15 cellular contexts compared by ENCODE assay signal in the genomic region with DNA sequence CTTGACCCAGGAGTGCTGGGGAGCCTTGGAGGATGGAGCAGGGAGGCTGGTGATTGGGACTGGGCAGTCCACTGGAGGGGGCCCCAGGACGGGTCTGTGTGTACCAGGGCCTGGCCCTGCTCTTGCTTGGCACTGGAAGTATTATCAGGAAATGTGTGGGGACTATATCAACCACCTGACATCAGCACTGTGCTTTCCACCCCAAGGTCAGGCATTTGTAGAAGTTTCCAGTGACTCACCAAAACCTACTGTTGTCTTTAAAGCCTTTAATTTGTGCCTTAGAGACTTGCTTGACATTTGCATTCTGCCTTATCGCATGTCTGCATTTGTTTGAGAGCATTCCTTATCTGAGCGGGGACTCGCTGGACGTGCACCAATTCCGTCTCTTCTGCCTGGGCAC.
DNase-seq lines count a peak whose midpoint lies in the region; ATAC-seq and TF ChIP-seq lines count a peak whose summit lies in the region.
"Had no signal": no experiment of that assay in that cellular context is flagged by ENCODE, and none has a peak within 500 bp of the region (broad histone marks: within the 10 kb centered on the region; RNA-seq: fewer than 3 reads in every experiment).

No MANE protein-coding gene starts in this region.

- H3K27me3 ChIP-seq in ACC112 (ENCODE audit: insufficient read depth, low read length), result no peaks in the 10 kb centered on the region
- H3K27me3 ChIP-seq in brain microvascular endothelial cell (replicated peaks), result no peaks in the 10 kb centered on the region

- H3K36me3 Mint-ChIP-seq in activated T-helper 1 cell treated with anti-CD3 and anti-CD28 coated beads, Interleukin-12 subunit alpha, Interleukin-12 subunit beta, Interleukin-2, Interleukin-4 antibody, amounts not matched to agents 30 ng/mL and 10 ng/mL and 1 ng/mL, durations not matched to agents 14 hours and 24 hours and 36 hours (ENCODE audit: low read depth), result no peaks in the 10 kb centered on the region
- H3K36me3 Mint-ChIP-seq in activated CD8-positive, alpha-beta T cell treated with anti-CD3 and anti-CD28 coated beads for 36 hours (ENCODE audit: low read depth), result no peaks in the 10 kb centered on the region
- H3K36me3 Mint-ChIP-seq: activated naive CD8-positive, alpha-beta T cell treated with anti-CD3 and anti-CD28 coated beads, Interleukin-2, amount 10 ng/mL, durations not matched to agents 7 days and 5 days had no signal

- no peaks in the 10 kb centered on the region for H3K9me3 Mint-ChIP-seq in activated T-helper 1 cell treated with anti-CD3 and anti-CD28 coated beads, Interleukin-12 subunit alpha, Interleukin-12 subunit beta, Interleukin-2, Interleukin-4 antibody, amounts not matched to agents 30 ng/mL and 10 ng/mL and 1 ng/mL, durations not matched to agents 14 hours and 24 hours and 36 hours
- H3K9me3 Mint-ChIP-seq in activated CD8-positive, alpha-beta T cell treated with anti-CD3 and anti-CD28 coated beads for 36 hours, result no peaks in the 10 kb centered on the region
- H3K9me3 Mint-ChIP-seq: activated B cell treated with CpG ODN at 0.5 μM for 24 hours; activated naive CD8-positive, alpha-beta T cell treated with anti-CD3 and anti-CD28 coated beads, Interleukin-2, amount 10 ng/mL, durations not matched to agents 7 days and 5 days had no signal

- no peaks in the 10 kb centered on the region for H3K4me1 Mint-ChIP-seq in activated T-helper 1 cell treated with anti-CD3 and anti-CD28 coated beads, Interleukin-12 subunit alpha, Interleukin-12 subunit beta, Interleukin-2, Interleukin-4 antibody, amounts not matched to agents 30 ng/mL and 10 ng/mL and 1 ng/mL, durations not matched to agents 14 hours and 24 hours and 36 hours (ENCODE audit: low read depth)
- H3K4me1 Mint-ChIP-seq in activated CD8-positive, alpha-beta T cell treated with anti-CD3 and anti-CD28 coated beads for 36 hours (ENCODE audit: low read depth), result peaks cover 2% of the 10 kb centered on the region
- H3K4me1 Mint-ChIP-seq: activated B cell treated with CpG ODN at 0.5 μM for 24 hours; activated naive CD8-positive, alpha-beta T cell treated with anti-CD3 and anti-CD28 coated beads, Interleukin-2, amount 10 ng/mL, durations not matched to agents 7 days and 5 days had no signal

- POLR2A ChIA-PET in activated CD8-positive, alpha-beta T cell treated with anti-CD3 and anti-CD28 coated beads for 36 hours (lab: Charles Lee), result no interaction called here

- TF ChIP-seq CTCF in brain microvascular endothelial cell (IDR thresholded peaks at IDR 0.05; ENCODE audit: low read depth, low read length, missing control alignments), result peak; percentile 42
- no peak for TF ChIP-seq CTCF in activated CD8-positive, alpha-beta T cell treated with anti-CD3 and anti-CD28 coated beads for 36 hours (IDR thresholded peaks at IDR 0.05)

- no peak overlapping the region for H2AFZ ChIP-seq in ACC112 (ENCODE audit: low read length, unreplicated experiment)

- ATAC-seq in activated CD8-positive, alpha-beta T cell treated with anti-CD3 and anti-CD28 coated beads for 36 hours, result no peak
- ATAC-seq: SK-N-SH treated with all-trans-retinoic acid at 6 μM for 48 hours had no signal

- CTCF ChIA-PET in activated CD8-positive, alpha-beta T cell treated with anti-CD3 and anti-CD28 coated beads for 36 hours (lab: Charles Lee), result no interaction called here

- H3K27ac ChIP-seq in ACC112 (ENCODE audit: low read depth, low read length), result peak overlapping the region; percentile 46; the same call in 1 of the 2 replicates
- no peak overlapping the region for H3K27ac ChIP-seq in brain microvascular endothelial cell
- H3K27ac ChIP-seq: transverse colon had no signal

- no peaks in the 10 kb centered on the region for H3K27me3 Mint-ChIP-seq in activated T-helper 1 cell treated with anti-CD3 and anti-CD28 coated beads, Interleukin-12 subunit alpha, Interleukin-12 subunit beta, Interleukin-2, Interleukin-4 antibody, amounts not matched to agents 30 ng/mL and 10 ng/mL and 1 ng/mL, durations not matched to agents 14 hours and 24 hours and 36 hours (ENCODE audit: insufficient read depth)
- peaks cover 3% of the 10 kb centered on the region for H3K27me3 Mint-ChIP-seq in activated CD8-positive, alpha-beta T cell treated with anti-CD3 and anti-CD28 coated beads for 36 hours
- H3K27me3 Mint-ChIP-seq: activated naive CD8-positive, alpha-beta T cell treated with anti-CD3 and anti-CD28 coated beads, Interleukin-2, amount 10 ng/mL, durations not matched to agents 7 days and 5 days had no signal

- no peaks in the 10 kb centered on the region for H3K79me2 ChIP-seq in ACC112 (ENCODE audit: control insufficient read depth, insufficient read depth, low read length, unreplicated experiment)

- H3K4me3 Mint-ChIP-seq in activated T-helper 1 cell treated with anti-CD3 and anti-CD28 coated beads, Interleukin-12 subunit alpha, Interleukin-12 subunit beta, Interleukin-2, Interleukin-4 antibody, amounts not matched to agents 30 ng/mL and 10 ng/mL and 1 ng/mL, durations not matched to agents 14 hours and 24 hours and 36 hours, result no peak overlapping the region
- no peak overlapping the region for H3K4me3 Mint-ChIP-seq in activated CD8-positive, alpha-beta T cell treated with anti-CD3 and anti-CD28 coated beads for 36 hours
- H3K4me3 Mint-ChIP-seq: activated B cell treated with CpG ODN at 0.5 μM for 24 hours; activated naive CD8-positive, alpha-beta T cell treated with anti-CD3 and anti-CD28 coated beads, Interleukin-2, amount 10 ng/mL, durations not matched to agents 7 days and 5 days had no signal

- in situ Hi-C loops in brain microvascular endothelial cell (cut with HindIII; ENCODE audit: low pct_ligation_motif_present, low sequenced_read_pairs), result no loop called here

- DNase-seq in M059J (ENCODE audit: low read depth), result peak; percentile 92
- peak; percentile 69 for DNase-seq in brain microvascular endothelial cell
- DNase-seq in hepatic stellate cell (ENCODE audit: low spot score), result peak; percentile 68
- no peak for DNase-seq in Ammon's horn (ENCODE audit: low spot score)
- DNase-seq in activated T-helper 1 cell treated with anti-CD3 and anti-CD28 coated beads, Interleukin-12 subunit alpha, Interleukin-12 subunit beta, Interleukin-2, Interleukin-4 antibody, amounts not matched to agents 30 ng/mL and 10 ng/mL and 1 ng/mL, durations not matched to agents 14 hours and 24 hours and 36 hours (ENCODE audit: low spot score), result no peak
- no peak for DNase-seq in cerebellar cortex (ENCODE audit: low spot score)
- DNase-seq in activated CD8-positive, alpha-beta T cell treated with anti-CD3 and anti-CD28 coated beads for 36 hours, result no peak
- DNase-seq: activated B cell treated with CpG ODN at 0.5 μM for 24 hours; activated naive CD8-positive, alpha-beta T cell treated with anti-CD3 and anti-CD28 coated beads, Interleukin-2, amount 10 ng/mL, durations not matched to agents 7 days and 5 days; NCI-H2029; NCI-H774; stimulated activated CD4-positive, alpha-beta T cell treated with anti-CD3 and anti-CD28 coated beads, Interleukin-2, amount 100 ng/mL, for 24 hours; transverse colon had no signal

- H3K36me3 ChIP-seq in ACC112 (ENCODE audit: insufficient read depth, low read length) (no peaks in the 10 kb centered on the region), brain microvascular endothelial cell (replicated peaks) (no peaks in the 10 kb centered on the region)
- H3K36me3 ChIP-seq: transverse colon had no signal

- H3K27ac Mint-ChIP-seq in activated T-helper 1 cell treated with anti-CD3 and anti-CD28 coated beads, Interleukin-12 subunit alpha, Interleukin-12 subunit beta, Interleukin-2, Interleukin-4 antibody, amounts not matched to agents 30 ng/mL and 10 ng/mL and 1 ng/mL, durations not matched to agents 14 hours and 24 hours and 36 hours, result no peak overlapping the region
- no peak overlapping the region for H3K27ac Mint-ChIP-seq in activated CD8-positive, alpha-beta T cell treated with anti-CD3 and anti-CD28 coated beads for 36 hours
- H3K27ac Mint-ChIP-seq: activated B cell treated with CpG ODN at 0.5 μM for 24 hours; activated naive CD8-positive, alpha-beta T cell treated with anti-CD3 and anti-CD28 coated beads, Interleukin-2, amount 10 ng/mL, durations not matched to agents 7 days and 5 days had no signal

- H3K4me1 ChIP-seq in ACC112 (ENCODE audit: control insufficient read depth, insufficient read depth, low read length, unreplicated experiment), result peaks cover 34% of the 10 kb centered on the region
- H3K4me1 ChIP-seq: transverse colon had no signal

- intact Hi-C loops in activated T-helper 1 cell treated with anti-CD3 and anti-CD28 coated beads, Interleukin-12 subunit alpha, Interleukin-12 subunit beta, Interleukin-2, Interleukin-4 antibody, amounts not matched to agents 30 ng/mL and 10 ng/mL and 1 ng/mL, durations not matched to agents 14 hours and 24 hours and 36 hours (cut with micrococcal nuclease), result no loop called here
- intact Hi-C loops in activated CD8-positive, alpha-beta T cell treated with anti-CD3 and anti-CD28 coated beads for 36 hours (cut with micrococcal nuclease), result no loop called here

- H3K4me3 ChIP-seq in ACC112 (ENCODE audit: low read depth, low read length), result no peak overlapping the region
- H3K4me3 ChIP-seq in brain microvascular endothelial cell (ENCODE audit: low read depth, low read length), result no peak overlapping the region
- H3K4me3 ChIP-seq: transverse colon had no signal

Comparison
In these comparisons a context has a peak if more than half of its experiments do, and no peak if none do; other contexts are left out.
1. DNase-seq: peak in M059J (single experiment), brain microvascular endothelial cell (single experiment) and hepatic stellate cell (single experiment); none in Ammon's horn (single experiment), activated T-helper 1 cell treated with anti-CD3 and anti-CD28 coated beads, Interleukin-12 subunit alpha, Interleukin-12 subunit beta, Interleukin-2, Interleukin-4 antibody, amounts not matched to agents 30 ng/mL and 10 ng/mL and 1 ng/mL, durations not matched to agents 14 hours and 24 hours and 36 hours (single experiment), cerebellar cortex (single experiment) and activated CD8-positive, alpha-beta T cell treated with anti-CD3 and anti-CD28 coated beads for 36 hours (single experiment).